In genomic region chr1:93702828-93703183, GRCh38 we compare ENCODE assay signal across 11 cellular contexts. TPM values are rescaled to one million over a fixed set of nuclear protein-coding genes. Genes with fewer than 3 reads are reported as not detected.
DNase-seq lines count a peak whose midpoint lies in the region; ATAC-seq and TF ChIP-seq lines count a peak whose summit lies in the region.
"Had no signal": no experiment of that assay in that cellular context is flagged by ENCODE, and none has a peak within 500 bp of the region (broad histone marks: within the 10 kb centered on the region; RNA-seq: fewer than 3 reads in every experiment).

No MANE protein-coding gene starts in this region.

- H3K9me3 ChIP-seq in BLaER1: no peaks in the 10 kb centered on the region
- no peaks in the 10 kb centered on the region for H3K9me3 ChIP-seq in PC-3 (ENCODE audit: low read length)
- H3K9me3 ChIP-seq in parathyroid adenoma (ENCODE audit: control insufficient read depth, low read length): no peaks in the 10 kb centered on the region

- H3K79me2 ChIP-seq in PC-3 (ENCODE audit: low read length): peaks cover 48% of the 10 kb centered on the region
- H3K79me2 ChIP-seq in parathyroid adenoma: no peaks in the 10 kb centered on the region

- TF ChIP-seq CTCF in PC-3 (conservative IDR thresholded peaks at IDR 0.05; ENCODE audit: low read depth, low read length) (peak; percentile 26; the same call in 1 of the 2 replicates), fibroblast of the aortic adventitia (IDR thresholded peaks at IDR 0.05; ENCODE audit: insufficient read depth, low read length) (peak; percentile 36), parathyroid adenoma (IDR thresholded peaks at IDR 0.05) (no peak)

- ATAC-seq in PC-3 (0 out of 2 replicates have a peak, but pooled peaks have one; percentile 1), HG02852 (IDR thresholded peaks at IDR 0.05; ENCODE audit: unreplicated experiment) (no peak), GM18867 (IDR thresholded peaks at IDR 0.05; ENCODE audit: unreplicated experiment) (no peak), HG03565 (IDR thresholded peaks at IDR 0.05; ENCODE audit: unreplicated experiment) (no peak), HG03521 (IDR thresholded peaks at IDR 0.05; ENCODE audit: unreplicated experiment) (no peak)
- ATAC-seq: CD8-positive, alpha-beta T cell had no signal

- BruUV-seq in PC-3 (replicated peaks; lab: Mats Ljungman, UMichigan): TSS peak; percentile 72

- CTCF ChIA-PET in PC-3 (lab: Charles Lee): interaction anchor here (0.6 to 1.6 kb wide), 4 partner anchors 10 to 111 kb away, joined by 3 to 5 read pairs (median 5); no protein-coding TSS in a partner anchor

- H3K9ac ChIP-seq in BLaER1 (peak overlapping the region; percentile 69), PC-3 (ENCODE audit: low read length) (peak overlapping the region; percentile 93), parathyroid adenoma (no peak overlapping the region)

- H3F3A ChIP-seq in PC-3 (ENCODE audit: low read length, unreplicated experiment): peaks cover 3% of the 10 kb centered on the region

- POLR2A ChIA-PET in PC-3 (lab: Charles Lee; ENCODE audit: unreplicated experiment): interaction anchor here (0.5 to 1.5 kb wide), 10 partner anchors 10 to 143 kb away, joined by 3 to 8 read pairs (median 6); partner anchors contain the start of gene BCAR3

- H3K4me2 ChIP-seq in BLaER1: peak overlapping the region; percentile 69
- H3K4me2 ChIP-seq in PC-3 (ENCODE audit: low read length): peak overlapping the region; percentile 49
- H3K4me2 ChIP-seq in parathyroid adenoma (ENCODE audit: low read length): no peak overlapping the region

- H3K4me3 ChIP-seq in BLaER1 (no peak overlapping the region), PC-3 (ENCODE audit: low read length) (no peak overlapping the region), fibroblast of the aortic adventitia (ENCODE audit: low read depth, low read length) (no peak overlapping the region), parathyroid adenoma (ENCODE audit: low read depth, low read length) (no peak overlapping the region)

- H4K20me1 ChIP-seq in BLaER1 (no peaks in the 10 kb centered on the region), PC-3 (ENCODE audit: low read length) (no peaks in the 10 kb centered on the region)

- intact Hi-C loops in PC-3 (cut with micrococcal nuclease): loop anchor here (1.0 kb wide), 1 partner anchor 10 kb away; no protein-coding TSS in a partner anchor

- DNase-seq in PC-3 (no peak), fibroblast of the aortic adventitia (ENCODE audit: low read depth) (no peak)
- DNase-seq: KBM-7, small intestine had no signal

- H3K9me2 ChIP-seq in PC-3 (replicated peaks; ENCODE audit: low read length): no peaks in the 10 kb centered on the region

- H3K4me1 ChIP-seq in BLaER1 (peaks cover 93% of the 10 kb centered on the region), PC-3 (ENCODE audit: insufficient read depth, low read length) (peaks cover 59% of the 10 kb centered on the region), parathyroid adenoma (peaks cover 2% of the 10 kb centered on the region)

- H3K27me3 ChIP-seq in BLaER1: no peaks in the 10 kb centered on the region
- H3K27me3 ChIP-seq in PC-3 (ENCODE audit: low read length): no peaks in the 10 kb centered on the region
- H3K27me3 ChIP-seq in parathyroid adenoma (ENCODE audit: control insufficient read depth, insufficient read depth, low read length): no peaks in the 10 kb centered on the region

- H3K36me3 ChIP-seq in BLaER1: no peaks in the 10 kb centered on the region
- H3K36me3 ChIP-seq in PC-3 (ENCODE audit: low read depth, low read length): peaks cover 24% of the 10 kb centered on the region
- no peaks in the 10 kb centered on the region for H3K36me3 ChIP-seq in parathyroid adenoma (ENCODE audit: control insufficient read depth, insufficient read depth, low read length)

- H2AFZ ChIP-seq in PC-3 (ENCODE audit: low read length) (no peak overlapping the region), parathyroid adenoma (peak overlapping the region; percentile 50)

- H3K27ac ChIP-seq in BLaER1 (peak overlapping the region; percentile 88), PC-3 (ENCODE audit: low read length) (peak overlapping the region; percentile 99), parathyroid adenoma (no peak overlapping the region)

RNA-seq across cellular contexts. Expression of gene BCAR3, which starts 21.2 kb away (rescaled TPM):
- total RNA-seq in PC-3 (2014; rRNA removed): 169 and 171 TPM in 2 replicates
- 20.6 and 34.4 TPM in 2 replicates for total RNA-seq in fibroblast of the aortic adventitia (ENCODE audit: low replicate concordance)
